1 cellular context compared by ENCODE assay signal in the genomic region with DNA sequence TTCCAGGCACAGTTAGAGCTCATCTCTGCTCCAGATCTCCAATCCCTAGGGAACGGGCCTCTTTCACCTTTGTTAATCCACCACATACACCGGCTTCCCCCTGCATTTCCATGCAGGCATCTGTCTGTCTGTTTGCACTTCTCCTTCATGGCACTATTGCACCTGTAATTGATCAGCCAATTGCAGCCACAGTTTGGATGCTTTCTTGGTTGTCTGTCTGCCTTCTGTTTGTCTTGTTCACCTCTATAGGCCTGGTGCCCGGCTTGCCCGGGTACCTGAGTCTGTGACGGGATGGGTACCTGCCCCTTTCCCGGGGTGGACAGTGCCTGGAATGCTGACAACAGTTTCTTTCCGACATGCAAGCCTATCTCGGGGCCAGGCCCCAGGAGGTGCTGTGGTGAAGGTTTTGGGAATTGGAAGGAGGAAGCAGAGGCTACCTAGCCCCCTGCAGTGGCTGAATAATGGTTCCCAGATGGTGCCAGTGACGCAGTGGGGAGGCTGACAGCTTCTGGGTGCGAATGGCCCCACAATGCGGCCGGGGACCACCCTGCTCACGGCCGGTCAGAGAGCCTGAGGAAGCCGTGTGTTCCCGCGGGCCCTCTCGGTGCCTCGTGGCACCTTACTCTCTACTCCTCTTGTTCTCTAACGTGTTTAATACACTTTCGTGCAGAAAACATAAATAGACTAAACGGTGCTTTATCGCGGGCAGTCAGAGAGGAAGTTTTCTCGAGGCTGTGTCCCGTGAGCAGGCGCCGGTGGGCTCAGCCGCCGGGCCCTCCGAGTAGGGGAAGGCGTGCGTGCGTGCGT.
TF ChIP-seq lines count a peak whose summit lies in the region.

No MANE protein-coding gene starts in this region.

TF ChIP-seq in GM23338, 12 proteins besides CTCF, POLR2A, EP300 and RAD21 (continued from another document):
- TF ChIP-seq EZH2 (IDR thresholded peaks at IDR 0.05; ENCODE audit: low read depth, unreplicated experiment) = no peak
- no peak for TF ChIP-seq ZNF114 (CRISPR knock-in tag; IDR thresholded peaks at IDR 0.05)
- no peak for TF ChIP-seq EZH2phosphoT487 (IDR thresholded peaks at IDR 0.05; ENCODE audit: unreplicated experiment)
- TF ChIP-seq CREB1 (CRISPR knock-in tag; IDR thresholded peaks at IDR 0.05; ENCODE audit: low read depth) = no peak
- TF ChIP-seq JUNB (IDR thresholded peaks at IDR 0.05; ENCODE audit: unreplicated experiment) = no peak
